ENCODE assay signal across 8 cellular contexts in genomic region chr19:55069137-55069858, GRCh38. TPM values are rescaled to one million over a fixed set of nuclear protein-coding genes. Genes with fewer than 3 reads are reported as not detected.
DNase-seq lines count a peak whose midpoint lies in the region; ATAC-seq lines count a peak whose summit lies in the region.

No MANE protein-coding gene starts in this region.

- intact Hi-C loops in right cardiac atrium (cut with DNase I): no loop called here
- intact Hi-C loops in head of caudate nucleus (cut with DNase I): no loop called here

- ATAC-seq in GM18867 (IDR thresholded peaks at IDR 0.05; ENCODE audit: unreplicated experiment): peak; percentile 56
- peak; percentile 65 to 89 for ATAC-seq in right cardiac atrium
- no peak for ATAC-seq in HG03457 (IDR thresholded peaks at IDR 0.05; ENCODE audit: unreplicated experiment)

- H3K9me3 ChIP-seq in right cardiac atrium (ENCODE audit: control insufficient read depth, low read length) (no peaks in the 10 kb centered on the region), skeletal muscle tissue (ENCODE audit: control insufficient read depth in 3 of 3, low read length in 3 of 3) (peaks cover 0 to 5% (median 3%) of the 10 kb centered on the region in 3 donors)

- H3K4me1 ChIP-seq in right cardiac atrium (ENCODE audit: control insufficient read depth, insufficient read depth, low read length): no peaks in the 10 kb centered on the region
- H3K4me1 ChIP-seq in skeletal muscle tissue (ENCODE audit: control insufficient read depth in 3 of 3, insufficient read depth in 3 of 3, low read length in 3 of 3): peaks cover 0 to 5% (median 2%) of the 10 kb centered on the region in 3 donors

- H3K4me3 ChIP-seq in right cardiac atrium (ENCODE audit: low read length) (no peak overlapping the region), skeletal muscle tissue (ENCODE audit: low read length in 3 of 3) (peak overlapping the region in 2 of 3 donors; percentile 6 to 29)

- no peaks in the 10 kb centered on the region for H3K27me3 ChIP-seq in right cardiac atrium (ENCODE audit: control insufficient read depth, insufficient read depth)
- peaks cover 44 to 57% (median 50%) of the 10 kb centered on the region in 3 donors for H3K27me3 ChIP-seq in skeletal muscle tissue (ENCODE audit: control insufficient read depth in 3 of 3, insufficient read depth in 3 of 3, low read length in 3 of 3)

- H3K27ac ChIP-seq in right cardiac atrium (ENCODE audit: low read length) (no peak overlapping the region), skeletal muscle tissue (ENCODE audit: low read depth, low read length) (no peak overlapping the region)

- no peaks in the 10 kb centered on the region for H3K36me3 ChIP-seq in skeletal muscle tissue (ENCODE audit: control insufficient read depth in 3 of 3, insufficient read depth in 3 of 3, low read length in 3 of 3)

- H3K9ac ChIP-seq in skeletal muscle tissue (ENCODE audit: low read depth in 1 of 3, low read length in 3 of 3): no peak overlapping the region

- DNase-seq in 8988T (peak; percentile 71), SW480 (ENCODE audit: low spot score) (peak; percentile 94), right cardiac atrium (peak; percentile 51 to 73 (median 68)), head of caudate nucleus (no peak)
- no peak for DNase-seq in activated CD4-positive, CD25-positive, alpha-beta regulatory T cell treated with anti-CD3 and anti-CD28 coated beads, Interleukin-2, amount 50 U/mL, for 72 hours

- WGBS in right cardiac atrium: 8% methylated on average over 25 of the region's 25 CpGs

RNA-seq across cellular contexts. Expression of gene RDH13, which starts 6.3 kb away (rescaled TPM):
- 10 to 100 TPM; 25.5 to 42.6 (median 31.9) TPM for total RNA-seq in right cardiac atrium
- polyA plus RNA-seq in right cardiac atrium: 30.1 TPM
- total RNA-seq in skeletal muscle tissue: 12.5 TPM

RNA-seq across cellular contexts. Expression of gene EPS8L1, which starts 6.4 kb away (rescaled TPM):
- total RNA-seq in right cardiac atrium (1 to 10 TPM in 3 of 4 donors, under 1 TPM in 1; 0.78 to 1.7 (median 1.1) TPM), skeletal muscle tissue (1.0 TPM)
- polyA plus RNA-seq in right cardiac atrium: 2.2 TPM

RNA-seq across cellular contexts. Expression of gene GP6, which starts 31.2 kb away (rescaled TPM):
- total RNA-seq in right cardiac atrium (under 1 TPM; 0.26 to 0.71 (median 0.44) TPM), skeletal muscle tissue (1.6 TPM)
- polyA plus RNA-seq in right cardiac atrium: 0.27 TPM

RNA-seq across cellular contexts. Expression of gene PPP1R12C, which starts 48.1 kb away (rescaled TPM):
- total RNA-seq in right cardiac atrium: 100 to 1,000 TPM; 125 to 244 (median 147) TPM
- polyA plus RNA-seq in right cardiac atrium: 221 TPM
- 24.5 TPM for total RNA-seq in skeletal muscle tissue

Comparison
In these comparisons a context has a peak if more than half of its experiments do, and no peak if none do; other contexts are left out.
1. DNase-seq: peak in 8988T (single experiment), SW480 (single experiment) and right cardiac atrium (3 of 3); none in head of caudate nucleus (0 of 42) and activated CD4-positive, CD25-positive, alpha-beta regulatory T cell treated with anti-CD3 and anti-CD28 coated beads, Interleukin-2, amount 50 U/mL, for 72 hours (single experiment).